In the genomic region with DNA sequence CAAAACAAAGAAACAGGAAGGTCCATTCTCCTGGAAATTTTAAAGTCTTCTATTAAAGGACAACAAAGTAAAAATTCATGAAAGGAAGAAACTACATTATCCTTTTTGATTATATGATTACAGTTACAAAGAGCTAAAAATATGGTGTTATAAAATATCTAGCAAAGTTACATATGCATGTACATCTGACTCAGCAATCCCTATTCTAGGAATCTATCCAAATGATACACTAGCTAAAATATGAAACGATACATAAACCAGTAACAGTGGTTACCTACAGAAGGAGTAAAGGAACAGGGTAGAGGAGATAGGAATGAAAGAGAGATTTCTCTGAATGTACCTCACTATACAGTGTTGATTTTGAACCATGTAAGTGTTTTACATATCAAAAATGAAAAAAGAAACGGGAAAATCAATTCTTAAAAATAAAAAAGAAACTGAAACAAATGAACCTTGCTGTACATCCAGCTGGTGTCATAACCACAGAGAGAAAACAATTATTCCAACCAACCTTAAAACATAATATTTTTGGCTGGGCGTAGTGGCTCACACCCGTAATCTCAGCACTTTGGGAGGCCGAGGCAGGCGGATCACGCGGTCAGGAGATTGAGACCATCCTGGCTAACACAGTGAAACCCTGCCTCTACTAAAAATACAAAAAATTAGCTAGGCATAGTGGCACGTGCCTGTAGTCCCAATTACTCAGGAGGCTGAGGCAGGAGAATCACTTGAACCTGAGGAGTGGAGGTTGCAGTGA, we compare ENCODE assay signal across 24 cellular contexts. TPM values are rescaled to one million over a fixed set of nuclear protein-coding genes. Genes with fewer than 3 reads are reported as not detected.
"Had no signal": no experiment of that assay in that cellular context is flagged by ENCODE, and none has a peak within 500 bp of the region (broad histone marks: within the 10 kb centered on the region; RNA-seq: fewer than 3 reads in every experiment).

No MANE protein-coding gene starts in this region.

- H3K4me1 ChIP-seq: SJSA1 had no signal

- H3K27me3 ChIP-seq: SJSA1 had no signal

- ATAC-seq: Panc1, PC-3 had no signal

- H3K27ac ChIP-seq: RWPE1, SJSA1, SK-N-MC had no signal

- H3K9me3 ChIP-seq: SJSA1 had no signal

- H3K36me3 ChIP-seq: SJSA1 had no signal

- H3K4me3 ChIP-seq: SJSA1, SK-N-MC had no signal

- DNase-seq: Kasumi-1; KG1; NCI-H1092; NCI-H1105 treated with DMSO at 0.1 percent for 48 hours; NCI-H1417 treated with DMSO at 0.1 percent for 48 hours; NCI-H146; NCI-H1694 treated with DMSO at 0.1 percent for 48 hours; NCI-H1930; NCI-H2081; NCI-H2107; NCI-H2227 treated with DMSO at 0.1 percent for 48 hours; NCI-H446; NCI-H510A; NCI-H524 treated with DMSO at 0.1 percent for 48 hours; NCI-H69; NCI-H774; NK-92 treated with Interleukin-12 subunit alpha and Interleukin-12 subunit beta, amount 100 ng/mL, for 24 hours; PC-3; SIG-M5 had no signal

RNA-seq across cellular contexts. Expression of a gene that starts 41.4 kb away (rescaled TPM):
- total RNA-seq: OCI-LY7 had no signal
